ENCODE assay signal across 16 cellular contexts in genomic region chr6:12147557-12148316, GRCh38.
DNase-seq lines count a peak whose midpoint lies in the region; ATAC-seq and TF ChIP-seq lines count a peak whose summit lies in the region.
"Had no signal": no experiment of that assay in that cellular context is flagged by ENCODE, and none has a peak within 500 bp of the region (broad histone marks: within the 10 kb centered on the region; RNA-seq: fewer than 3 reads in every experiment).

No MANE protein-coding gene starts in this region.

- no peaks in the 10 kb centered on the region for H3K9me3 ChIP-seq in cardiac muscle cell (ENCODE audit: low read depth)
- H3K9me3 ChIP-seq in heart right ventricle, result peaks cover 0 to 13% (median 0%) of the 10 kb centered on the region in 11 donors
- H3K9me3 ChIP-seq: right atrium auricular region, tibial artery had no signal

- H3K27ac ChIP-seq in cardiac muscle cell (peak overlapping the region; percentile 9), heart right ventricle (no peak overlapping the region)
- H3K27ac ChIP-seq: HL-60, right atrium auricular region, tibial artery had no signal

- H3K27me3 ChIP-seq in cardiac muscle cell, result no peaks in the 10 kb centered on the region
- no peaks in the 10 kb centered on the region for H3K27me3 ChIP-seq in heart right ventricle
- H3K27me3 ChIP-seq: right atrium auricular region, tibial artery had no signal

- peaks cover 25% of the 10 kb centered on the region for H3K36me3 Mint-ChIP-seq in activated naive CD8-positive, alpha-beta T cell treated with anti-CD3 and anti-CD28 coated beads for 36 hours

- intact Hi-C loops in heart right ventricle (cut with DNase I), result loop anchor here in 1 of 10 donors (10.0 kb wide), 1 partner anchor 457 kb away; no protein-coding TSS in a partner anchor

- ATAC-seq in heart right ventricle (no peak), GM21360 (IDR thresholded peaks at IDR 0.05; ENCODE audit: unreplicated experiment) (no peak), GM21367 (IDR thresholded peaks at IDR 0.05; ENCODE audit: unreplicated experiment) (no peak)

- H3K4me1 Mint-ChIP-seq in activated naive CD8-positive, alpha-beta T cell treated with anti-CD3 and anti-CD28 coated beads for 36 hours, result peaks cover 19% of the 10 kb centered on the region

- H3K4me3 ChIP-seq in cardiac muscle cell, result no peak overlapping the region
- no peak overlapping the region for H3K4me3 ChIP-seq in heart right ventricle
- H3K4me3 ChIP-seq: right atrium auricular region, tibial artery had no signal

- no peaks in the 10 kb centered on the region for H3K9me3 Mint-ChIP-seq in activated naive CD8-positive, alpha-beta T cell treated with anti-CD3 and anti-CD28 coated beads for 36 hours

- H3K4me3 Mint-ChIP-seq in activated naive CD8-positive, alpha-beta T cell treated with anti-CD3 and anti-CD28 coated beads for 36 hours, result no peak overlapping the region

- DNase-seq in cardiac muscle cell (ENCODE audit: low read depth in 1 of 2, low spot score in 1 of 2) (no peak), heart right ventricle (no peak), iris pigment epithelial cell (ENCODE audit: low read depth) (peak; percentile 37), COR-L47 (lab: John Stamatoyannopoulos, UW) (no peak), NCI-H146 treated with DMSO at 0.1 percent for 48 hours (lab: John Stamatoyannopoulos, UW; ENCODE audit: unreplicated experiment) (no peak)
- no peak for DNase-seq in activated naive CD8-positive, alpha-beta T cell treated with anti-CD3 and anti-CD28 coated beads for 36 hours
- DNase-seq: activated CD4-positive, alpha-beta T cell treated with anti-CD3 and anti-CD28 coated beads, Interleukin-2, amount 50 U/mL, for 1 hour; effector memory CD4-positive, alpha-beta T cell; GDM1; NCI-H1105; NCI-H69; tibial artery had no signal

- 85 to 86% methylated on average over 6 of the region's 6 CpGs for WGBS in heart right ventricle, 2 donors

- no peaks in the 10 kb centered on the region for H3K27me3 Mint-ChIP-seq in activated naive CD8-positive, alpha-beta T cell treated with anti-CD3 and anti-CD28 coated beads for 36 hours

- peak overlapping the region; percentile 44 for H3K27ac Mint-ChIP-seq in activated naive CD8-positive, alpha-beta T cell treated with anti-CD3 and anti-CD28 coated beads for 36 hours

- H3K36me3 ChIP-seq in cardiac muscle cell (no peaks in the 10 kb centered on the region), heart right ventricle (peaks cover 0 to 7% (median 0%) of the 10 kb centered on the region in 9 donors)
- H3K36me3 ChIP-seq: right atrium auricular region, tibial artery had no signal

- H3K4me1 ChIP-seq in cardiac muscle cell (ENCODE audit: low read depth) (no peaks in the 10 kb centered on the region), heart right ventricle (no peaks in the 10 kb centered on the region)
- H3K4me1 ChIP-seq: right atrium auricular region had no signal

- TF ChIP-seq CTCF in cardiac muscle cell (IDR thresholded peaks at IDR 0.05; ENCODE audit: low read depth, low read length) (no peak), heart right ventricle (IDR thresholded peaks at IDR 0.05) (peak in 3 of 9 donors; percentile 16 to 21 (median 19))
